In genomic region chr5:56060276-56061110, GRCh38 we compare ENCODE assay signal across 15 cellular contexts.
DNase-seq lines count a peak whose midpoint lies in the region; ATAC-seq lines count a peak whose summit lies in the region.
"Had no signal": no experiment of that assay in that cellular context is flagged by ENCODE, and none has a peak within 500 bp of the region (broad histone marks: within the 10 kb centered on the region; RNA-seq: fewer than 3 reads in every experiment).

No MANE protein-coding gene starts in this region.

- peak overlapping the region; percentile 25 for H3K56ac ChIP-seq in mesendoderm (ENCODE audit: low read length)

- no peaks in the 10 kb centered on the region for H3K9me3 ChIP-seq in thymus (ENCODE audit: control insufficient read depth)
- H3K9me3 ChIP-seq: HAP-1, upper lobe of left lung had no signal

- H3K23ac ChIP-seq in mesendoderm (ENCODE audit: low read length) = no peak overlapping the region

- no peak overlapping the region for H3K9ac ChIP-seq in mesendoderm (ENCODE audit: low read length)

- intact Hi-C loops in left colon (cut with DNase I, micrococcal nuclease) = no loop called here

- H4K8ac ChIP-seq in mesendoderm (ENCODE audit: low read depth, low read length) = no peak overlapping the region

- no peak overlapping the region for H2BK5ac ChIP-seq in mesendoderm (ENCODE audit: low read length)

- WGBS in mesendoderm (ENCODE audit: extremely low coverage, insufficient coverage, low lambda C conversion rate) = no CpG with 5 or more reads among the region's 10 CpGs
- 70% methylated on average over 10 of the region's 10 CpGs for WGBS in thymus

- H2BK120ac ChIP-seq in mesendoderm (ENCODE audit: low read depth, low read length) = no peak overlapping the region

- no peaks in the 10 kb centered on the region for H3K79me1 ChIP-seq in mesendoderm (ENCODE audit: low read length)

- H3K36me3 ChIP-seq in mesendoderm (ENCODE audit: control insufficient read depth, insufficient read depth, low read length) (no peaks in the 10 kb centered on the region), thymus (ENCODE audit: control insufficient read depth, insufficient read depth) (no peaks in the 10 kb centered on the region)
- H3K36me3 ChIP-seq: HAP-1, upper lobe of left lung had no signal

- H4K5ac ChIP-seq in mesendoderm (ENCODE audit: low read length) = no peak overlapping the region

- DNase-seq in activated T-cell treated with anti-CD3 and anti-CD28 coated beads for 48 hours (ENCODE audit: low read depth) = peak; percentile 36
- no peak for DNase-seq in activated T-cell treated with anti-CD3 and anti-CD28 coated beads for 4 hours
- DNase-seq in activated T-cell treated with anti-CD3 and anti-CD28 coated beads, Interleukin-2, amount 50 U/mL, for 48 hours = peak; percentile 61 to 66
- DNase-seq in mesendoderm = no peak
- DNase-seq in left colon = no peak
- DNase-seq in putamen (ENCODE audit: low spot score) = no peak
- DNase-seq: DMS53, immature natural killer cell, NCI-H1105, NCI-H510A treated with DMSO at 0.1 percent for 48 hours, upper lobe of left lung had no signal

- ATAC-seq in left colon (no peak), GM21528 (IDR thresholded peaks at IDR 0.05; ENCODE audit: low FRiP score, unreplicated experiment) (no peak)

- no peaks in the 10 kb centered on the region for H3K27me3 ChIP-seq in mesendoderm (ENCODE audit: insufficient read depth, low read length, poor library complexity)
- H3K27me3 ChIP-seq in thymus (ENCODE audit: control insufficient read depth, insufficient read depth) = no peaks in the 10 kb centered on the region
- H3K27me3 ChIP-seq: upper lobe of left lung had no signal

- no peaks in the 10 kb centered on the region for H3K79me2 ChIP-seq in mesendoderm (ENCODE audit: control insufficient read depth, insufficient read depth, low read length)

- H3K27ac ChIP-seq in mesendoderm (ENCODE audit: low read depth, low read length) = no peak overlapping the region
- H3K27ac ChIP-seq in thymus (ENCODE audit: low read depth) = peak overlapping the region; percentile 10
- H3K27ac ChIP-seq: RWPE1, upper lobe of left lung had no signal

- no peak overlapping the region for H3K4me2 ChIP-seq in mesendoderm (ENCODE audit: low read length)

- H3K4ac ChIP-seq in mesendoderm (ENCODE audit: low read depth, low read length) = no peak overlapping the region

- no peak overlapping the region for H3K4me3 ChIP-seq in mesendoderm (ENCODE audit: low read length)
- no peak overlapping the region for H3K4me3 ChIP-seq in thymus (ENCODE audit: low read length)
- H3K4me3 ChIP-seq: HAP-1, upper lobe of left lung had no signal

- no peak overlapping the region for H3K18ac ChIP-seq in mesendoderm (ENCODE audit: low read length)

- H3K4me1 ChIP-seq in mesendoderm (ENCODE audit: control insufficient read depth, low read depth, low read length) (no peaks in the 10 kb centered on the region), thymus (ENCODE audit: control insufficient read depth, insufficient read depth, low read length) (peaks cover 10% of the 10 kb centered on the region)
- H3K4me1 ChIP-seq: HAP-1 had no signal

- H2AK5ac ChIP-seq in mesendoderm (ENCODE audit: low read length) = no peak overlapping the region

- no peak overlapping the region for H2BK15ac ChIP-seq in mesendoderm (replicated peaks; ENCODE audit: low read depth)

Comparison
In these comparisons a context has a peak if more than half of its experiments do, and no peak if none do; other contexts are left out.
1. DNase-seq: peak in activated T-cell treated with anti-CD3 and anti-CD28 coated beads for 48 hours (single experiment) and activated T-cell treated with anti-CD3 and anti-CD28 coated beads, Interleukin-2, amount 50 U/mL, for 48 hours (2 of 2); none in activated T-cell treated with anti-CD3 and anti-CD28 coated beads for 4 hours (single experiment), mesendoderm (single experiment), left colon (0 of 2) and putamen (single experiment).